8 cellular contexts compared by ENCODE assay signal in the genomic region with DNA sequence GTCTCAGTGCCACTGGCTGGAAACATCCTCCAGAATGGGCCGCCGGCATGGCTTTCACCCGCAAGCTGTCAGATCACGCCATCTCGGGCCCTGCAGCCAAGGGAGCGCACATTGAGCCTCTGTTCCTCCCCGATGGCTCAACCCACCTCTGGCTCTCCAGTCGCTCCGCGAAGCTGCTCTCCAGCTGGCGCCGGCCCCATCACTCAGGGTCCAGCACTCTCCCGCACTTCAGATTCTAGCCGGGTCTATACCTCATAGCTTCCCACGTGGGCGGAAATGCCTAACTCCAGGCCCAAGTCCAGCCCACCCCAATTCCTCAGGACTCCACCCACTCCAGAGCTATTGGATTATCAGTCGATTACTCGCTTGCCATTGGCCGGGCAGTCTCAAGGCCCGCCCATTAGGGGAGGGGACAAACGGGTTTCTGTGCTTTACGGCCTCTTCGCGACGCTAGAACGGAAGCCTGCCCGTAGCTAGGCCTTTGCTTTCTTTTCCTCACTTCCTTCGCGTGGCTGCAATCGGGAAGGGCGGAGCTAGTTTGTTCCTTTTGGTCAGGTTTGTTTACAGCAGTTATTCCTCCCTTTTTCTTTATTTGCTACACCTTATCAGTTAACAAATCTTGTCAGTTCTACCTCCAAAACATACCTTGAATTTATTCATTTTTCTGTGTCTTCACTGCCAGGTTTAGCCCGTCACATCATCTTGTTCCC. TPM values are rescaled to one million over a fixed set of nuclear protein-coding genes. Genes with fewer than 3 reads are reported as not detected.
DNase-seq lines count a peak whose midpoint lies in the region; ATAC-seq, FAIRE-seq and TF ChIP-seq lines count a peak whose summit lies in the region.

A gene with protein sequence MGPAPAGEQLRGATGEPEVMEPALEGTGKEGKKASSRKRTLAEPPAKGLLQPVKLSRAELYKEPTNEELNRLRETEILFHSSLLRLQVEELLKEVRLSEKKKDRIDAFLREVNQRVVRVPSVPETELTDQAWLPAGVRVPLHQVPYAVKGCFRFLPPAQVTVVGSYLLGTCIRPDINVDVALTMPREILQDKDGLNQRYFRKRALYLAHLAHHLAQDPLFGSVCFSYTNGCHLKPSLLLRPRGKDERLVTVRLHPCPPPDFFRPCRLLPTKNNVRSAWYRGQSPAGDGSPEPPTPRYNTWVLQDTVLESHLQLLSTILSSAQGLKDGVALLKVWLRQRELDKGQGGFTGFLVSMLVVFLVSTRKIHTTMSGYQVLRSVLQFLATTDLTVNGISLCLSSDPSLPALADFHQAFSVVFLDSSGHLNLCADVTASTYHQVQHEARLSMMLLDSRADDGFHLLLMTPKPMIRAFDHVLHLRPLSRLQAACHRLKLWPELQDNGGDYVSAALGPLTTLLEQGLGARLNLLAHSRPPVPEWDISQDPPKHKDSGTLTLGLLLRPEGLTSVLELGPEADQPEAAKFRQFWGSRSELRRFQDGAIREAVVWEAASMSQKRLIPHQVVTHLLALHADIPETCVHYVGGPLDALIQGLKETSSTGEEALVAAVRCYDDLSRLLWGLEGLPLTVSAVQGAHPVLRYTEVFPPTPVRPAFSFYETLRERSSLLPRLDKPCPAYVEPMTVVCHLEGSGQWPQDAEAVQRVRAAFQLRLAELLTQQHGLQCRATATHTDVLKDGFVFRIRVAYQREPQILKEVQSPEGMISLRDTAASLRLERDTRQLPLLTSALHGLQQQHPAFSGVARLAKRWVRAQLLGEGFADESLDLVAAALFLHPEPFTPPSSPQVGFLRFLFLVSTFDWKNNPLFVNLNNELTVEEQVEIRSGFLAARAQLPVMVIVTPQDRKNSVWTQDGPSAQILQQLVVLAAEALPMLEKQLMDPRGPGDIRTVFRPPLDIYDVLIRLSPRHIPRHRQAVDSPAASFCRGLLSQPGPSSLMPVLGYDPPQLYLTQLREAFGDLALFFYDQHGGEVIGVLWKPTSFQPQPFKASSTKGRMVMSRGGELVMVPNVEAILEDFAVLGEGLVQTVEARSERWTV (minus strand): TSS at position 282 of the 710 bp plus-strand sequence. CDS start 82 bp downstream, at position 200.

- H3K27me3 Mint-ChIP-seq in endothelial cell (ENCODE audit: unreplicated experiment) (peaks cover 8% of the 10 kb centered on the region), mesothelial cell of epicardium (ENCODE audit: low read depth) (no peaks in the 10 kb centered on the region)

- no TSS peak for BruUV-seq in OCI-LY7 (replicated peaks; lab: Mats Ljungman, UMichigan)

- intact Hi-C loops in OCI-LY7 (cut with micrococcal nuclease; ENCODE audit: unreplicated experiment): loop anchor here (5.0 kb wide), 1 partner anchor 181 kb away; a partner anchor contains a TSS

- peak; percentile 98 for DNase-seq in D721Med (ENCODE audit: insufficient read length, low spot score)
- peak; percentile 84 for DNase-seq in HuH-7.5 (ENCODE audit: low spot score)
- DNase-seq in OCI-LY7 (ENCODE audit: low spot score): peak; percentile 99
- peak; percentile 96 for DNase-seq in activated T-cell treated with anti-CD3 and anti-CD28 coated beads for 1 hour (ENCODE audit: low read depth)
- DNase-seq in endothelial cell (ENCODE audit: low spot score): peak; percentile 94
- peak; percentile 91 to 96 for DNase-seq in mesothelial cell of epicardium (ENCODE audit: low spot score in 2 of 2, unreplicated experiment in 2 of 2)
- peak; percentile 95 to 96 for DNase-seq in stimulated activated CD8-positive, alpha-beta memory T cell treated with anti-CD3 and anti-CD28 coated beads, Interleukin-15, amount 100 ng/mL, for 48 hours (ENCODE audit: low read depth in 2 of 2)

- peaks cover 13% of the 10 kb centered on the region for H3K4me1 Mint-ChIP-seq in endothelial cell (ENCODE audit: unreplicated experiment)
- peaks cover 22% of the 10 kb centered on the region for H3K4me1 Mint-ChIP-seq in mesothelial cell of epicardium

- peak; percentile 44 for FAIRE-seq in D721Med (lab: Jason Lieb, UNC)

- H3K9me3 Mint-ChIP-seq in endothelial cell (ENCODE audit: unreplicated experiment) (no peaks in the 10 kb centered on the region), mesothelial cell of epicardium (no peaks in the 10 kb centered on the region)

- peak within 1 kb of the TSS; percentile 47; the same call in 1 of the 2 replicates for H2AFZ ChIP-seq in OCI-LY7 (ENCODE audit: low read length)

- peak within 1 kb of the TSS; percentile 100 for H3K4me3 Mint-ChIP-seq in endothelial cell (ENCODE audit: unreplicated experiment)
- peak within 1 kb of the TSS; percentile 90 for H3K4me3 Mint-ChIP-seq in mesothelial cell of epicardium

- H3K4me3 ChIP-seq in OCI-LY7 (ENCODE audit: low read depth, low read length, poor library complexity, severe bottlenecking): peak within 1 kb of the TSS; percentile 85

- CTCF ChIA-PET in OCI-LY7 (lab: Charles Lee; ENCODE audit: unreplicated experiment): interaction anchor here (0.9 to 3.5 kb wide), 7 partner anchors 10 to 71 kb away, joined by 3 to 28 read pairs (median 4); a partner anchor contains a TSS

- peaks cover 23% of the 10 kb centered on the region for H3K36me3 Mint-ChIP-seq in endothelial cell (ENCODE audit: low read depth, unreplicated experiment)
- peaks cover 18% of the 10 kb centered on the region for H3K36me3 Mint-ChIP-seq in mesothelial cell of epicardium

- H3K79me2 ChIP-seq in OCI-LY7 (ENCODE audit: insufficient read depth, low read depth, low read length): peaks cover 28% of the 10 kb centered on the region

- no peaks in the 10 kb centered on the region; the same call in 1 of the 2 replicates for H4K20me1 ChIP-seq in OCI-LY7 (ENCODE audit: insufficient read depth, low read length)

- no peak within 1 kb of the TSS for H3K27ac ChIP-seq in OCI-LY7 (ENCODE audit: low read depth, low read length, poor library complexity, severe bottlenecking)

- peaks cover 34% of the 10 kb centered on the region for H3K36me3 ChIP-seq in OCI-LY7 (ENCODE audit: insufficient read depth, low read length)

- peaks cover 12% of the 10 kb centered on the region for H3K4me1 ChIP-seq in OCI-LY7 (ENCODE audit: insufficient read depth, low read length, poor library complexity, severe bottlenecking)

- TF ChIP-seq CTCF in D721Med (IDR thresholded peaks at IDR 0.05; ENCODE audit: insufficient read depth, missing control alignments) (no peak), OCI-LY7 (conservative IDR thresholded peaks at IDR 0.05; ENCODE audit: low read length) (no peak), endothelial cell (IDR thresholded peaks at IDR 0.05; ENCODE audit: unreplicated experiment) (no peak), mesothelial cell of epicardium (IDR thresholded peaks at IDR 0.05; ENCODE audit: unreplicated experiment) (no peak)

- peak within 1 kb of the TSS; percentile 98 for H3K4me2 ChIP-seq in OCI-LY7 (ENCODE audit: low read length)

- H3K9me2 ChIP-seq in OCI-LY7 (ENCODE audit: insufficient read depth, low read length): no peaks in the 10 kb centered on the region

- no peaks in the 10 kb centered on the region for H3K9me3 ChIP-seq in OCI-LY7 (ENCODE audit: low read length)

- POLR2A ChIA-PET in OCI-LY7 (lab: Charles Lee): interaction anchor here (0.5 to 4.4 kb wide), 11 partner anchors 9 to 449 kb away, joined by 3 to 50 read pairs (median 5); a partner anchor contains a TSS

- H3K27ac Mint-ChIP-seq in endothelial cell (ENCODE audit: unreplicated experiment): peak within 1 kb of the TSS; percentile 99
- H3K27ac Mint-ChIP-seq in mesothelial cell of epicardium: peak within 1 kb of the TSS; percentile 97

- ATAC-seq in GM21526 (IDR thresholded peaks at IDR 0.05; ENCODE audit: low FRiP score, unreplicated experiment): peak; percentile 94

RNA-seq across cellular contexts. Expression of the gene that starts here (rescaled TPM):
- 26.4 and 28.8 TPM in 2 replicates for total RNA-seq in OCI-LY7 (2014; rRNA removed; shearing (Covaris generic))
- total RNA-seq in OCI-LY7 (2022) (23.8 and 30.9 TPM in 2 replicates), endothelial cell (ENCODE audit: unreplicated experiment) (22.6 TPM), mesothelial cell of epicardium (37.7 to 38.4 TPM (median 37.9 TPM) in 3 replicates)
